In the genomic region with DNA sequence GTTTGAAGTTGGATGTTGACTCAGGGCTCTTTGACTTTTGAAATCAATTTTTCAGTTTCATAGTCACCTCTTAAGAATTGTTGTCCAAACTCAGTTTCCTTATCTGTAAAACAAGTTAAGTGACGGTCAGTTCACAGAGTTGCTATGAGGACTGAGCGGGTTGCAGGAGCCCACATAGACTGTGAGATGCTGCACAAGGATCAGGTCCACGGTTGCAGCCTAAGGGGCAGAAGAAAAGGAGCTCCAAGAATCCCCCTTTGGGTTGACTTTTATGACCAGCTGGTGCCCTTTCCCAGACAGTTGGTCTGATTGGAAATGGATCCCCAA, we compare ENCODE assay signal across 23 cellular contexts. TPM values are rescaled to one million over a fixed set of nuclear protein-coding genes. Genes with fewer than 3 reads are reported as not detected.
DNase-seq lines count a peak whose midpoint lies in the region; ATAC-seq and TF ChIP-seq lines count a peak whose summit lies in the region.
"Had no signal": no experiment of that assay in that cellular context is flagged by ENCODE, and none has a peak within 500 bp of the region (broad histone marks: within the 10 kb centered on the region; RNA-seq: fewer than 3 reads in every experiment).

No MANE protein-coding gene starts in this region.

- H3K36me3 ChIP-seq in Caco-2 (ENCODE audit: control insufficient read depth, insufficient read depth, low read length) (no peaks in the 10 kb centered on the region), fibroblast of lung (ENCODE audit: control insufficient read depth, insufficient read depth, low read length) (no peaks in the 10 kb centered on the region), neural progenitor cell (no peaks in the 10 kb centered on the region), mucosa of descending colon (ENCODE audit: low read depth) (no peaks in the 10 kb centered on the region), Peyer's patch (no peaks in the 10 kb centered on the region)
- H3K36me3 ChIP-seq: BLaER1, transverse colon had no signal

- no peak for ATAC-seq in mucosa of descending colon
- ATAC-seq in HG02678 (IDR thresholded peaks at IDR 0.05; ENCODE audit: unreplicated experiment), result no peak
- no peak for ATAC-seq in stimulated activated naive CD8-positive, alpha-beta T cell treated with anti-CD3 and anti-CD28 coated beads, Interleukin-15, Interleukin-2, amounts not matched to agents 100 U/mL and 50 U/mL, for 24 hours
- ATAC-seq: activated CD8-positive, alpha-beta memory T cell treated with anti-CD3 and anti-CD28 coated beads, Interleukin-2, amount 10 ng/mL, durations not matched to agents 7 days and 5 days; Panc1; T-helper 17 cell had no signal

- H3K4me3 ChIP-seq in Caco-2 (ENCODE audit: low read depth, low read length) (no peak overlapping the region), fibroblast of lung (replicated peaks in 1 of 4; ENCODE audit: control extremely low read depth in 1 of 4, insufficient read depth in 1 of 4, low read depth in 3 of 4, low read length in 4 of 4) (no peak overlapping the region), neural progenitor cell (no peak overlapping the region), mucosa of descending colon (no peak overlapping the region), Peyer's patch (no peak overlapping the region)
- H3K4me3 ChIP-seq: BLaER1, SK-N-MC, transverse colon had no signal

- no peaks in the 10 kb centered on the region for H3F3A ChIP-seq in neural progenitor cell (ENCODE audit: low read depth)

- no peaks in the 10 kb centered on the region for H3K27me3 Mint-ChIP-seq in Caco-2 (ENCODE audit: insufficient read depth, unreplicated experiment)
- H3K27me3 Mint-ChIP-seq in neural progenitor cell (ENCODE audit: insufficient read depth, low read depth), result peaks cover 9% of the 10 kb centered on the region

- no peaks in the 10 kb centered on the region for H4K20me1 ChIP-seq in fibroblast of lung (ENCODE audit: control insufficient read depth, extremely low read depth, insufficient read depth, low read length)
- H4K20me1 ChIP-seq in neural progenitor cell (ENCODE audit: low read depth), result no peaks in the 10 kb centered on the region
- H4K20me1 ChIP-seq: BLaER1 had no signal

- H3K79me2 ChIP-seq in fibroblast of lung (ENCODE audit: control insufficient read depth, insufficient read depth, low read length) (no peaks in the 10 kb centered on the region), neural progenitor cell (ENCODE audit: low read depth) (no peaks in the 10 kb centered on the region)

- H3K9me3 Mint-ChIP-seq in Caco-2 (ENCODE audit: unreplicated experiment) (no peaks in the 10 kb centered on the region), neural progenitor cell (no peaks in the 10 kb centered on the region)
- H3K9me3 Mint-ChIP-seq: activated CD4-positive, alpha-beta T cell treated with anti-CD3 and anti-CD28 coated beads, Interleukin-2, amount 10 ng/mL, durations not matched to agents 7 days and 5 days; activated naive CD4-positive, alpha-beta T cell treated with anti-CD3 and anti-CD28 coated beads, Interleukin-2, amount 50 U/mL, for 24 hours had no signal

- no peak for TF ChIP-seq POLR2A in Peyer's patch (IDR thresholded peaks at IDR 0.05)

- H3K27ac ChIP-seq in RWPE1, result peak overlapping the region; percentile 93
- no peak overlapping the region for H3K27ac ChIP-seq in fibroblast of lung (ENCODE audit: insufficient read depth, low read length)
- no peak overlapping the region for H3K27ac ChIP-seq in neural progenitor cell
- H3K27ac ChIP-seq in Peyer's patch, result no peak overlapping the region
- H3K27ac ChIP-seq: BLaER1, SK-N-MC had no signal

- H3K4me3 Mint-ChIP-seq in Caco-2 (ENCODE audit: unreplicated experiment) (peak overlapping the region; percentile 64), neural progenitor cell (no peak overlapping the region)
- H3K4me3 Mint-ChIP-seq: activated CD4-positive, alpha-beta T cell treated with anti-CD3 and anti-CD28 coated beads, Interleukin-2, amount 10 ng/mL, durations not matched to agents 7 days and 5 days; activated CD8-positive, alpha-beta memory T cell treated with anti-CD3 and anti-CD28 coated beads, Interleukin-2, amount 10 ng/mL, durations not matched to agents 7 days and 5 days; activated naive CD4-positive, alpha-beta T cell treated with anti-CD3 and anti-CD28 coated beads, Interleukin-2, amount 50 U/mL, for 24 hours; T-helper 17 cell had no signal

- intact Hi-C loops in Caco-2 (cut with micrococcal nuclease; ENCODE audit: unreplicated experiment), result no loop called here
- intact Hi-C loops in mucosa of descending colon (cut with DNase I, micrococcal nuclease), result no loop called here

- TF ChIP-seq CTCF in Caco-2 (IDR thresholded peaks at IDR 0.05; ENCODE audit: insufficient read depth in 1 of 2, low read depth in 1 of 2, low read length in 1 of 2, severe bottlenecking in 1 of 2, unreplicated experiment in 1 of 2), result no peak
- TF ChIP-seq CTCF in RWPE1 (conservative IDR thresholded peaks at IDR 0.05; ENCODE audit: low read depth), result no peak
- TF ChIP-seq CTCF in fibroblast of lung (conservative IDR thresholded peaks at IDR 0.05 in 1 of 2, IDR thresholded peaks at IDR 0.05 in 1 of 2; ENCODE audit: low read depth in 1 of 2, low read length in 2 of 2), result no peak
- TF ChIP-seq CTCF in neural progenitor cell (IDR thresholded peaks at IDR 0.05), result no peak
- TF ChIP-seq CTCF in mucosa of descending colon (IDR thresholded peaks at IDR 0.05), result no peak
- no peak for TF ChIP-seq CTCF in Peyer's patch (IDR thresholded peaks at IDR 0.05)

- no TSS peak for BruUV-seq in Caco-2 (replicated peaks; lab: Mats Ljungman, UMichigan)

- CTCF ChIA-PET in Caco-2 (lab: Charles Lee) (no interaction called here), RWPE1 (lab: Yijun Ruan, JAX) (no interaction called here)

- no peaks in the 10 kb centered on the region for H3K36me3 Mint-ChIP-seq in Caco-2 (ENCODE audit: insufficient read depth, unreplicated experiment)
- no peaks in the 10 kb centered on the region for H3K36me3 Mint-ChIP-seq in neural progenitor cell
- H3K36me3 Mint-ChIP-seq: activated CD8-positive, alpha-beta memory T cell treated with anti-CD3 and anti-CD28 coated beads, Interleukin-2, amount 10 ng/mL, durations not matched to agents 7 days and 5 days; activated naive CD4-positive, alpha-beta T cell treated with anti-CD3 and anti-CD28 coated beads, Interleukin-2, amount 50 U/mL, for 24 hours had no signal

- peak overlapping the region; percentile 89 for H3K27ac Mint-ChIP-seq in Caco-2 (ENCODE audit: unreplicated experiment)
- no peak overlapping the region for H3K27ac Mint-ChIP-seq in neural progenitor cell
- H3K27ac Mint-ChIP-seq: activated CD4-positive, alpha-beta T cell treated with anti-CD3 and anti-CD28 coated beads, Interleukin-2, amount 10 ng/mL, durations not matched to agents 7 days and 5 days; activated CD8-positive, alpha-beta memory T cell treated with anti-CD3 and anti-CD28 coated beads, Interleukin-2, amount 10 ng/mL, durations not matched to agents 7 days and 5 days; activated naive CD4-positive, alpha-beta T cell treated with anti-CD3 and anti-CD28 coated beads, Interleukin-2, amount 50 U/mL, for 24 hours; T-helper 17 cell had no signal

- H3K4me1 ChIP-seq in Caco-2 (peaks cover 28% of the 10 kb centered on the region), fibroblast of lung (ENCODE audit: control insufficient read depth, extremely low read depth, insufficient read depth, low read length) (peaks cover 8% of the 10 kb centered on the region), neural progenitor cell (peaks cover 18% of the 10 kb centered on the region), mucosa of descending colon (ENCODE audit: low read depth) (no peaks in the 10 kb centered on the region), Peyer's patch (no peaks in the 10 kb centered on the region)
- H3K4me1 ChIP-seq: BLaER1, transverse colon had no signal

- POLR2A ChIA-PET in Caco-2 (lab: Charles Lee), result no interaction called here
- POLR2A ChIA-PET in RWPE1 (lab: Yijun Ruan, JAX; ENCODE audit: low non-redundant PET), result no interaction called here

- DNase-seq in Caco-2 (no peak), RWPE1 (ENCODE audit: low spot score) (no peak), fibroblast of lung (ENCODE audit: low read depth in 2 of 2) (peak in 1 of 2 donors; percentile 18), neural progenitor cell (ENCODE audit: low spot score) (no peak), mucosa of descending colon (no peak), Peyer's patch (no peak)
- no peak for DNase-seq in stimulated activated naive CD8-positive, alpha-beta T cell treated with anti-CD3 and anti-CD28 coated beads, Interleukin-15, Interleukin-2, amounts not matched to agents 100 U/mL and 50 U/mL, for 24 hours
- DNase-seq: activated CD4-positive, alpha-beta T cell treated with anti-CD3 and anti-CD28 coated beads, Interleukin-2, amount 10 ng/mL, durations not matched to agents 7 days and 5 days; activated CD8-positive, alpha-beta memory T cell treated with anti-CD3 and anti-CD28 coated beads, Interleukin-2, amount 10 ng/mL, durations not matched to agents 7 days and 5 days; effector memory CD4-positive, alpha-beta T cell; glutamatergic neuron; NCI-H1417; NCI-H2107; nucleus accumbens; stimulated activated CD4-positive, alpha-beta T cell treated with anti-CD3 and anti-CD28 coated beads, Interleukin-4, amount 100 ng/mL, for 24 hours; stimulated activated naive CD4-positive, alpha-beta T cell treated with Interleukin-2 at 50 U/mL for 16 hours; T-helper 17 cell; transverse colon had no signal

- H3K9me3 ChIP-seq in Caco-2 (no peaks in the 10 kb centered on the region; the same call in 1 of the 2 replicates), fibroblast of lung (ENCODE audit: control insufficient read depth, insufficient read depth, low read depth, low read length) (no peaks in the 10 kb centered on the region), neural progenitor cell (ENCODE audit: low read depth) (no peaks in the 10 kb centered on the region), mucosa of descending colon (no peaks in the 10 kb centered on the region), Peyer's patch (no peaks in the 10 kb centered on the region)
- H3K9me3 ChIP-seq: BLaER1, transverse colon had no signal

- H3K27me3 ChIP-seq in Caco-2 (replicated peaks; ENCODE audit: control insufficient read depth, insufficient read depth, low read length) (no peaks in the 10 kb centered on the region), fibroblast of lung (ENCODE audit: control insufficient read depth, insufficient read depth, low read length) (no peaks in the 10 kb centered on the region), neural progenitor cell (no peaks in the 10 kb centered on the region), Peyer's patch (no peaks in the 10 kb centered on the region)
- H3K27me3 ChIP-seq: BLaER1 had no signal

- peaks cover 16% of the 10 kb centered on the region for H3K4me1 Mint-ChIP-seq in Caco-2 (ENCODE audit: low read depth, unreplicated experiment)
- H3K4me1 Mint-ChIP-seq in neural progenitor cell, result peaks cover 15% of the 10 kb centered on the region
- H3K4me1 Mint-ChIP-seq: activated CD4-positive, alpha-beta T cell treated with anti-CD3 and anti-CD28 coated beads, Interleukin-2, amount 10 ng/mL, durations not matched to agents 7 days and 5 days; activated naive CD4-positive, alpha-beta T cell treated with anti-CD3 and anti-CD28 coated beads, Interleukin-2, amount 50 U/mL, for 24 hours had no signal

- H3K4me2 ChIP-seq in fibroblast of lung (ENCODE audit: extremely low read depth, insufficient read depth, low read length) (peak overlapping the region; percentile 70), neural progenitor cell (peak overlapping the region; percentile 51)
- H3K4me2 ChIP-seq: BLaER1 had no signal

- no peak overlapping the region for H3K9ac ChIP-seq in fibroblast of lung (ENCODE audit: insufficient read depth, low read length)
- no peak overlapping the region for H3K9ac ChIP-seq in neural progenitor cell
- H3K9ac ChIP-seq: BLaER1 had no signal

- H2AFZ ChIP-seq in fibroblast of lung (ENCODE audit: low read length) (no peak overlapping the region), neural progenitor cell (replicated peaks) (no peak overlapping the region)

RNA-seq across cellular contexts. Expression of gene TIMP3, which starts 55.5 kb away (rescaled TPM):
- 72.8 and 86.4 TPM in 2 replicates for total RNA-seq in Caco-2 (2022)
- 145 and 242 TPM in 2 replicates for total RNA-seq in fibroblast of lung
- 211 and 375 TPM in 2 replicates for polyA plus RNA-seq in fibroblast of lung
- 182 and 348 TPM in 2 replicates for polyA plus RNA-seq in fibroblast of lung (2012)
- polyA minus RNA-seq in fibroblast of lung (ENCODE audit: low replicate concordance), result 214 and 341 TPM in 2 replicates
- total RNA-seq in neural progenitor cell (ENCODE audit: low replicate concordance), result 6.3 and 6.9 TPM in 2 replicates
- total RNA-seq in mucosa of descending colon, result 100 to 1,000 TPM in 1 of 3 donors, 10 to 100 TPM in 2; 14.4 to 193 (median 49.1) TPM
- total RNA-seq in Peyer's patch, result 10 to 100 TPM; 40.1 to 93.3 (median 67.5) TPM
- total RNA-seq: activated CD4-positive, alpha-beta T cell treated with anti-CD3 and anti-CD28 coated beads, Interleukin-2, amount 10 ng/mL, durations not matched to agents 7 days and 5 days; activated CD8-positive, alpha-beta memory T cell treated with anti-CD3 and anti-CD28 coated beads, Interleukin-2, amount 10 ng/mL, durations not matched to agents 7 days and 5 days had no signal
